ENCODE assay signal across 10 cellular contexts in genomic region chr1:20290624-20291597, GRCh38. TPM values are rescaled to one million over a fixed set of nuclear protein-coding genes. Genes with fewer than 3 reads are reported as not detected.
A peak's percentile ranks its signal among the peaks of the same experiment; 100 is the strongest.
DNase-seq lines count a peak whose midpoint lies in the region; ATAC-seq and TF ChIP-seq lines count a peak whose summit lies in the region.
"Had no signal": no experiment of that assay in that cellular context is flagged by ENCODE, and none has a peak within 500 bp of the region (broad histone marks: within the 10 kb centered on the region; RNA-seq: fewer than 3 reads in every experiment).

A gene with protein sequence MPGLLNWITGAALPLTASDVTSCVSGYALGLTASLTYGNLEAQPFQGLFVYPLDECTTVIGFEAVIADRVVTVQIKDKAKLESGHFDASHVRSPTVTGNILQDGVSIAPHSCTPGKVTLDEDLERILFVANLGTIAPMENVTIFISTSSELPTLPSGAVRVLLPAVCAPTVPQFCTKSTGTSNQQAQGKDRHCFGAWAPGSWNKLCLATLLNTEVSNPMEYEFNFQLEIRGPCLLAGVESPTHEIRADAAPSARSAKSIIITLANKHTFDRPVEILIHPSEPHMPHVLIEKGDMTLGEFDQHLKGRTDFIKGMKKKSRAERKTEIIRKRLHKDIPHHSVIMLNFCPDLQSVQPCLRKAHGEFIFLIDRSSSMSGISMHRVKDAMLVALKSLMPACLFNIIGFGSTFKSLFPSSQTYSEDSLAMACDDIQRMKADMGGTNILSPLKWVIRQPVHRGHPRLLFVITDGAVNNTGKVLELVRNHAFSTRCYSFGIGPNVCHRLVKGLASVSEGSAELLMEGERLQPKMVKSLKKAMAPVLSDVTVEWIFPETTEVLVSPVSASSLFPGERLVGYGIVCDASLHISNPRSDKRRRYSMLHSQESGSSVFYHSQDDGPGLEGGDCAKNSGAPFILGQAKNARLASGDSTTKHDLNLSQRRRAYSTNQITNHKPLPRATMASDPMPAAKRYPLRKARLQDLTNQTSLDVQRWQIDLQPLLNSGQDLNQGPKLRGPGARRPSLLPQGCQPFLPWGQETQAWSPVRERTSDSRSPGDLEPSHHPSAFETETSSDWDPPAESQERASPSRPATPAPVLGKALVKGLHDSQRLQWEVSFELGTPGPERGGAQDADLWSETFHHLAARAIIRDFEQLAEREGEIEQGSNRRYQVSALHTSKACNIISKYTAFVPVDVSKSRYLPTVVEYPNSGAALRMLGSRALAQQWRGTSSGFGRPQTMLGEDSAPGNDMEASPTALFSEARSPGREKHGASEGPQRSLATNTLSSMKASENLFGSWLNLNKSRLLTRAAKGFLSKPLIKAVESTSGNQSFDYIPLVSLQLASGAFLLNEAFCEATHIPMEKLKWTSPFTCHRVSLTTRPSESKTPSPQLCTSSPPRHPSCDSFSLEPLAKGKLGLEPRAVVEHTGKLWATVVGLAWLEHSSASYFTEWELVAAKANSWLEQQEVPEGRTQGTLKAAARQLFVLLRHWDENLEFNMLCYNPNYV (plus strand): TSS chr1:20290875. CDS start chr1:20310602, 19,727 bp downstream.

- H3K4me3 ChIP-seq in fibroblast of villous mesenchyme (ENCODE audit: low read depth, low read length) = no peak within 1 kb of the TSS

- peaks cover 5% of the 10 kb centered on the region for H3K4me1 Mint-ChIP-seq in T-helper 1 cell treated with Interleukin-12 subunit alpha and Interleukin-12 subunit beta and Interleukin-4 antibody, amounts not matched to agents 30 μg/mL and 1 μg/mL, for 36 hours (ENCODE audit: low read depth)

- H3K27ac Mint-ChIP-seq in T-helper 1 cell treated with Interleukin-12 subunit alpha and Interleukin-12 subunit beta and Interleukin-4 antibody, amounts not matched to agents 30 μg/mL and 1 μg/mL, for 36 hours = peak within 1 kb of the TSS; percentile 28
- H3K27ac Mint-ChIP-seq: activated CD8-positive, alpha-beta memory T cell treated with anti-CD3 and anti-CD28 coated beads, Interleukin-2, amount 10 ng/mL, durations not matched to agents 7 days and 5 days had no signal

- DNase-seq in T-helper 1 cell (no peak), NCI-H510A (lab: John Stamatoyannopoulos, UW) (peak; percentile 54), fibroblast of villous mesenchyme (ENCODE audit: low read depth) (peak; percentile 6), retina (peak; percentile 85), dermis blood vessel endothelial cell (no peak), HuH-7.5 (ENCODE audit: low spot score) (no peak)
- DNase-seq: activated CD8-positive, alpha-beta memory T cell treated with anti-CD3 and anti-CD28 coated beads, Interleukin-2, amount 10 ng/mL, durations not matched to agents 7 days and 5 days; midbrain had no signal

- H3K9me3 Mint-ChIP-seq in T-helper 1 cell treated with Interleukin-12 subunit alpha and Interleukin-12 subunit beta and Interleukin-4 antibody, amounts not matched to agents 30 μg/mL and 1 μg/mL, for 36 hours = no peaks in the 10 kb centered on the region

- H3K4me3 Mint-ChIP-seq in T-helper 1 cell treated with Interleukin-12 subunit alpha and Interleukin-12 subunit beta and Interleukin-4 antibody, amounts not matched to agents 30 μg/mL and 1 μg/mL, for 36 hours = no peak within 1 kb of the TSS

- ATAC-seq in HG03095 (IDR thresholded peaks at IDR 0.05; ENCODE audit: unreplicated experiment) = no peak

- no peaks in the 10 kb centered on the region for H3K36me3 Mint-ChIP-seq in T-helper 1 cell treated with Interleukin-12 subunit alpha and Interleukin-12 subunit beta and Interleukin-4 antibody, amounts not matched to agents 30 μg/mL and 1 μg/mL, for 36 hours (ENCODE audit: low read depth)
- H3K36me3 Mint-ChIP-seq: activated CD8-positive, alpha-beta memory T cell treated with anti-CD3 and anti-CD28 coated beads, Interleukin-2, amount 10 ng/mL, durations not matched to agents 7 days and 5 days had no signal

- peaks cover 52% of the 10 kb centered on the region for H3K27me3 Mint-ChIP-seq in T-helper 1 cell treated with Interleukin-12 subunit alpha and Interleukin-12 subunit beta and Interleukin-4 antibody, amounts not matched to agents 30 μg/mL and 1 μg/mL, for 36 hours (ENCODE audit: low read depth)

- no peak for TF ChIP-seq CTCF in fibroblast of villous mesenchyme (IDR thresholded peaks at IDR 0.05; ENCODE audit: insufficient read depth, low read depth, low read length)

RNA-seq across cellular contexts. Expression of the gene that starts here (rescaled TPM):
- total RNA-seq in fibroblast of villous mesenchyme (not detected in 2 replicates), dermis blood vessel endothelial cell (not detected in 2 replicates)
- total RNA-seq: activated CD8-positive, alpha-beta memory T cell treated with anti-CD3 and anti-CD28 coated beads, Interleukin-2, amount 10 ng/mL, durations not matched to agents 7 days and 5 days had no signal

Comparison
In these comparisons a context has a peak if more than half of its experiments do, and no peak if none do; other contexts are left out.
1. Peak in DNase-seq in fibroblast of villous mesenchyme; RNA of the gene not detected or under 1 TPM.
2. DNase-seq: peak in NCI-H510A (single experiment) and retina (single experiment); none in T-helper 1 cell (0 of 5), dermis blood vessel endothelial cell (single experiment) and HuH-7.5 (single experiment).